31 cellular contexts compared by ENCODE assay signal in the genomic region with DNA sequence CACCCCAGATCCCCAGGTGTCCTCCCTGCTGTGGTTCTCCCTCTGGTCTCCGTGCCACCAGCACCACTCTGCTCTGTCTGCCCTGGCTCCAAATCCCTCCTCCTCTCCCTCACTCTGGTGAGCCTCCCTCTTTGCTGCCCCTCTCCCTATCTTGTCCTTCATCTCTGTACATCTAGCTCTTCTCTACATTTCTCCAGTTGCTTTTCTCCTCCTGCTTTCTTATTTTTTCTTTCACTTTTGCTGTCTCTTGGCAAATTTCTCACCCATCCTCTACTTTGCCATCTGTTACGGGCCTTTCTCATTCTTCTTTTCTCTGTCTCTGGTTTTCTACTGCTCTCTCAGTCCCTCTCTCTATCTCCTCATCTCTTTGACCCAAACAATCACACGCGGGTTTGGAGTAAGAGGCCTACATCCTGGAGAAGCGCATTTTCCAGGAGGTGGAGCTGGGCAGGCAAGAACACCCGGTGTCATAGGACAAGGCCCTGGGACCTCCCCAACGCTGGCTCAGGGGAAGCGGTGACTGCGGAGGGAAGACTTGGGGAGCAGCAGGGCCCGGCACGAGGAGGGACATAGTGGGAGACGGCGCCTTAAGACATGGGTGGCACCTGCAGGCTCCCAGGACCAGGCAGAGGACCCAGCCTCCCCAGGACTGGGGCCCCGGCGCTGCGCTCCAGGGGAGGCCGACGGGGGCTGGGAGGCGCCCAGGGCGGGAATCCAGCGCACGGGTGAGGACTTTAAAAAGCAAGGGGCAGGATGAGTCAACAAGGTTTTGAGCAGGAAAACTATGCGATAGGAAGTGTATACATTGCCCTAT. TPM values are rescaled to one million over a fixed set of nuclear protein-coding genes. Genes with fewer than 3 reads are reported as not detected.
DNase-seq lines count a peak whose midpoint lies in the region; ATAC-seq and TF ChIP-seq lines count a peak whose summit lies in the region.
"Had no signal": no experiment of that assay in that cellular context is flagged by ENCODE, and none has a peak within 500 bp of the region (broad histone marks: within the 10 kb centered on the region; RNA-seq: fewer than 3 reads in every experiment).

No MANE protein-coding gene starts in this region.

- H3K4me3 Mint-ChIP-seq in Caco-2 (ENCODE audit: unreplicated experiment) (peak overlapping the region; percentile 63), glutamatergic neuron (ENCODE audit: unreplicated experiment) (peak overlapping the region; percentile 19)
- H3K4me3 Mint-ChIP-seq: activated naive CD4-positive, alpha-beta T cell treated with anti-CD3 and anti-CD28 coated beads, Interleukin-2, amount 50 U/mL, for 24 hours; CD4-positive, alpha-beta T cell; H9; naive thymus-derived CD4-positive, alpha-beta T cell had no signal

- H3K4me3 ChIP-seq in Caco-2 (ENCODE audit: low read depth, low read length) (no peak overlapping the region), osteoblast (ENCODE audit: insufficient read depth, low read length) (no peak overlapping the region)
- H3K4me3 ChIP-seq: Peyer's patch, uterus had no signal

- H3K9me3 Mint-ChIP-seq in Caco-2 (ENCODE audit: unreplicated experiment) (peaks cover 19% of the 10 kb centered on the region), glutamatergic neuron (ENCODE audit: unreplicated experiment) (peaks cover 4% of the 10 kb centered on the region)
- H3K9me3 Mint-ChIP-seq: activated naive CD4-positive, alpha-beta T cell treated with anti-CD3 and anti-CD28 coated beads, Interleukin-2, amount 50 U/mL, for 24 hours; CD4-positive, alpha-beta T cell had no signal

- H3K36me3 ChIP-seq in Caco-2 (ENCODE audit: control insufficient read depth, insufficient read depth, low read length) (peaks cover 5% of the 10 kb centered on the region; the same call in 1 of the 2 replicates), osteoblast (ENCODE audit: insufficient read depth, low read length) (peaks cover 8% of the 10 kb centered on the region)
- H3K36me3 ChIP-seq: uterus had no signal

- peaks cover 24% of the 10 kb centered on the region for H3K9me3 ChIP-seq in Caco-2
- H3K9me3 ChIP-seq in osteoblast (ENCODE audit: low read depth, low read length): no peaks in the 10 kb centered on the region
- H3K9me3 ChIP-seq: uterus had no signal

- H3K4me1 ChIP-seq in Caco-2 (peaks cover 35% of the 10 kb centered on the region), osteoblast (ENCODE audit: insufficient read depth, low read length) (peaks cover 2% of the 10 kb centered on the region)
- H3K4me1 ChIP-seq: Peyer's patch, uterus had no signal

- H3K79me2 ChIP-seq in osteoblast (ENCODE audit: insufficient read depth, low read length): peaks cover 3% of the 10 kb centered on the region

- CTCF ChIA-PET in Caco-2 (lab: Charles Lee): no interaction called here

- H3K27me3 ChIP-seq in Caco-2 (replicated peaks; ENCODE audit: control insufficient read depth, insufficient read depth, low read length) (no peaks in the 10 kb centered on the region), osteoblast (ENCODE audit: insufficient read depth, low read length) (no peaks in the 10 kb centered on the region)
- H3K27me3 ChIP-seq: Peyer's patch, uterus had no signal

- TF ChIP-seq CTCF in Caco-2 (IDR thresholded peaks at IDR 0.05; ENCODE audit: insufficient read depth in 1 of 2, low read depth in 1 of 2, low read length in 1 of 2, severe bottlenecking in 1 of 2, unreplicated experiment in 1 of 2) (no peak), glutamatergic neuron (IDR thresholded peaks at IDR 0.05; ENCODE audit: partially characterized antibody, unreplicated experiment) (no peak), osteoblast (IDR thresholded peaks at IDR 0.05; ENCODE audit: extremely low read depth, low read depth, low read length) (no peak)

- no peak overlapping the region for H2AFZ ChIP-seq in osteoblast (ENCODE audit: low read length)

- no peak for DNase-seq in Caco-2
- peak; percentile 64 for DNase-seq in OCI-M1 (lab: John Stamatoyannopoulos, UW)
- no peak for DNase-seq in glutamatergic neuron
- DNase-seq in osteoblast (ENCODE audit: insufficient read length, low spot score, missing footprints): peak; percentile 13
- DNase-seq in left lobe of liver (ENCODE audit: low spot score): no peak
- DNase-seq in AG20443 (ENCODE audit: low spot score): no peak
- DNase-seq: activated CD4-positive, alpha-beta T cell treated with anti-CD3 and anti-CD28 coated beads, Interleukin-2, amount 50 U/mL, for 4 hours; activated CD8-positive, alpha-beta memory T cell treated with anti-CD3 and anti-CD28 coated beads, Interleukin-2, amount 50 U/mL, for 4 hours; anterior cingulate cortex; CD4-positive, alpha-beta T cell; cortex of kidney; H9; hippocampal formation; KBM-7; left colon; midbrain; naive thymus-derived CD4-positive, alpha-beta T cell; NCI-H1105 treated with DMSO at 0.1 percent for 48 hours; NCI-H1930; NCI-H69; Peyer's patch; posterior cingulate gyrus; SHP77 treated with DMSO at 0.1 percent for 48 hours; stimulated activated CD4-positive, alpha-beta T cell treated with anti-CD3 and anti-CD28 coated beads, Interleukin-4, amount 100 ng/mL, for 4 hours; stimulated activated naive CD4-positive, alpha-beta T cell treated with Interleukin-2 at 50 U/mL for 16 hours; SW 1271; T1000; uterus had no signal

- no peak overlapping the region for H3K27ac ChIP-seq in osteoblast (ENCODE audit: low read depth, low read length)
- H3K27ac ChIP-seq: Peyer's patch, uterus had no signal

- H3K4me1 Mint-ChIP-seq in Caco-2 (ENCODE audit: low read depth, unreplicated experiment) (peaks cover 26% of the 10 kb centered on the region), glutamatergic neuron (ENCODE audit: low read depth, unreplicated experiment) (no peaks in the 10 kb centered on the region)
- H3K4me1 Mint-ChIP-seq: H9 had no signal

- H3K27ac Mint-ChIP-seq in Caco-2 (ENCODE audit: unreplicated experiment): peak overlapping the region; percentile 80
- no peak overlapping the region for H3K27ac Mint-ChIP-seq in glutamatergic neuron (ENCODE audit: unreplicated experiment)
- H3K27ac Mint-ChIP-seq: activated naive CD4-positive, alpha-beta T cell treated with anti-CD3 and anti-CD28 coated beads, Interleukin-2, amount 50 U/mL, for 24 hours; CD4-positive, alpha-beta T cell had no signal

- H3K36me3 Mint-ChIP-seq in Caco-2 (ENCODE audit: insufficient read depth, unreplicated experiment) (peaks cover 89% of the 10 kb centered on the region), glutamatergic neuron (ENCODE audit: unreplicated experiment) (peaks cover 20% of the 10 kb centered on the region)

- H4K20me1 ChIP-seq in osteoblast (ENCODE audit: insufficient read depth, low read length): no peaks in the 10 kb centered on the region

- POLR2A ChIA-PET in Caco-2 (lab: Charles Lee): no interaction called here

- BruUV-seq in Caco-2 (replicated peaks; lab: Mats Ljungman, UMichigan): no TSS peak

- H3K4me2 ChIP-seq in osteoblast (ENCODE audit: insufficient read depth, low read length): no peak overlapping the region

- H3K27me3 Mint-ChIP-seq in Caco-2 (ENCODE audit: insufficient read depth, unreplicated experiment) (no peaks in the 10 kb centered on the region), glutamatergic neuron (ENCODE audit: unreplicated experiment) (peaks cover 6% of the 10 kb centered on the region)
- H3K27me3 Mint-ChIP-seq: activated naive CD4-positive, alpha-beta T cell treated with anti-CD3 and anti-CD28 coated beads, Interleukin-2, amount 50 U/mL, for 24 hours; CD4-positive, alpha-beta T cell; naive thymus-derived CD4-positive, alpha-beta T cell had no signal

- intact Hi-C loops in Caco-2 (cut with micrococcal nuclease; ENCODE audit: unreplicated experiment): loop anchor here (1.0 kb wide), 1 partner anchor 9 kb away; no protein-coding TSS in a partner anchor

- ATAC-seq in left lobe of liver: no peak
- ATAC-seq in activated CD4-positive, CD25-positive, alpha-beta regulatory T cell treated with anti-CD3 and anti-CD28 coated beads, Interleukin-2, amount 50 U/mL, for 24 hours: no peak
- ATAC-seq: left colon; naive thymus-derived CD4-positive, alpha-beta T cell; sciatic nerve had no signal

RNA-seq across cellular contexts. Expression of a gene that starts 9.9 kb away (rescaled TPM):
- total RNA-seq in Caco-2 (2022) (27.5 and 28.5 TPM in 2 replicates), glutamatergic neuron (ENCODE audit: unreplicated experiment) (36.2 TPM), osteoblast (10.5 and 15.3 TPM in 2 replicates), left lobe of liver (4.3 TPM)

Comparison
In these comparisons a context has a peak if more than half of its experiments do, and no peak if none do; other contexts are left out.
1. DNase-seq: peak in OCI-M1 (single experiment) and osteoblast (single experiment); none in Caco-2 (0 of 2), glutamatergic neuron (single experiment), left lobe of liver (single experiment) and AG20443 (single experiment).